22 cellular contexts compared by ENCODE assay signal in genomic region chr21:44401386-44402160, GRCh38.
"Had no signal": no experiment of that assay in that cellular context is flagged by ENCODE, and none has a peak within 500 bp of the region (broad histone marks: within the 10 kb centered on the region; RNA-seq: fewer than 3 reads in every experiment).

No MANE protein-coding gene starts in this region.

- H3K9me3 ChIP-seq: breast epithelium, heart left ventricle, lower lobe of right lung, neutrophil, pancreas, psoas muscle, tibial artery, uterus had no signal

- H3K4me1 Mint-ChIP-seq: activated naive CD8-positive, alpha-beta T cell treated with anti-CD3 and anti-CD28 coated beads for 36 hours; stimulated activated naive CD8-positive, alpha-beta T cell treated with anti-CD3 and anti-CD28 coated beads, Interleukin-15, amount 100 ng/mL, for 72 hours; WTC11 had no signal

- H3K9me3 Mint-ChIP-seq: activated naive CD8-positive, alpha-beta T cell treated with anti-CD3 and anti-CD28 coated beads for 36 hours; activated T-helper 2 cell treated with anti-CD3 and anti-CD28 coated beads, Interferon-gamma antibody, Interleukin-2, Interleukin-4, amounts not matched to agents 10 μg/mL and 5 μg/mL and 100 μg/mL, durations not matched to agents 14 hours and 24 hours and 36 hours; natural killer cell; WTC11 had no signal

- H3K27me3 Mint-ChIP-seq: activated naive CD8-positive, alpha-beta T cell treated with anti-CD3 and anti-CD28 coated beads for 36 hours; stimulated activated naive CD8-positive, alpha-beta T cell treated with anti-CD3 and anti-CD28 coated beads, Interleukin-15, amount 100 ng/mL, for 72 hours had no signal

- H3K4me3 Mint-ChIP-seq: activated naive CD8-positive, alpha-beta T cell treated with anti-CD3 and anti-CD28 coated beads for 36 hours; natural killer cell; stimulated activated naive CD8-positive, alpha-beta T cell treated with anti-CD3 and anti-CD28 coated beads, Interleukin-15, amount 100 ng/mL, for 72 hours; T-helper 1 cell treated with Interleukin-12 subunit alpha and Interleukin-12 subunit beta and Interleukin-4 antibody, amounts not matched to agents 30 μg/mL and 1 μg/mL, for 36 hours; WTC11 had no signal

- H3K36me3 ChIP-seq: breast epithelium, lower lobe of right lung, pancreas, tibial artery, uterus had no signal

- DNase-seq: activated CD4-positive, alpha-beta T cell treated with anti-CD3 and anti-CD28 coated beads, Interleukin-2, amount 50 U/mL, for 4 hours; activated naive CD4-positive, alpha-beta T cell treated with Interleukin-2 at 50 U/mL for 16 hours; activated naive CD8-positive, alpha-beta T cell treated with anti-CD3 and anti-CD28 coated beads for 36 hours; cortex of kidney; heart left ventricle; lower lobe of right lung; natural killer cell; right cardiac atrium; stimulated activated CD4-positive, alpha-beta T cell treated with anti-CD3 and anti-CD28 coated beads, Interleukin-1b, Interleukin-23, amount 100 ng/mL, for 48 hours; stimulated activated naive CD8-positive, alpha-beta T cell treated with anti-CD3 and anti-CD28 coated beads, Interleukin-15, amount 100 ng/mL, for 72 hours; T1000; tibial artery; uterus had no signal

- H3K36me3 Mint-ChIP-seq: activated naive CD8-positive, alpha-beta T cell treated with anti-CD3 and anti-CD28 coated beads for 36 hours; natural killer cell had no signal

- H3K4me1 ChIP-seq: breast epithelium, heart left ventricle, lower lobe of right lung, pancreas, psoas muscle, tibial artery, uterus had no signal

- ATAC-seq: heart left ventricle; left lobe of liver; lower lobe of right lung; natural killer cell; pancreas; psoas muscle; right cardiac atrium; stimulated activated naive CD8-positive, alpha-beta T cell treated with anti-CD3 and anti-CD28 coated beads, Interleukin-15, amount 100 ng/mL, for 72 hours; WTC11 had no signal

- H3K27ac Mint-ChIP-seq: activated naive CD8-positive, alpha-beta T cell treated with anti-CD3 and anti-CD28 coated beads for 36 hours; activated T-helper 2 cell treated with anti-CD3 and anti-CD28 coated beads, Interferon-gamma antibody, Interleukin-2, Interleukin-4, amounts not matched to agents 10 μg/mL and 5 μg/mL and 100 μg/mL, durations not matched to agents 14 hours and 24 hours and 36 hours; T-helper 1 cell treated with Interleukin-12 subunit alpha and Interleukin-12 subunit beta and Interleukin-4 antibody, amounts not matched to agents 30 μg/mL and 1 μg/mL, for 36 hours; WTC11 had no signal

- H3K27me3 ChIP-seq: heart left ventricle, neutrophil, pancreas, uterus had no signal

- H3K4me3 ChIP-seq: breast epithelium, heart left ventricle, lower lobe of right lung, pancreas, psoas muscle, tibial artery, uterus had no signal

- H3K27ac ChIP-seq: breast epithelium, epithelial cell of prostate, heart left ventricle, lower lobe of right lung, pancreas, psoas muscle, tibial artery, uterus had no signal
